ENCODE assay signal across 21 cellular contexts in genomic region chr14:102760485-102761193, GRCh38. TPM values are rescaled to one million over a fixed set of nuclear protein-coding genes. Genes with fewer than 3 reads are reported as not detected.
A peak's percentile ranks its signal among the peaks of the same experiment; 100 is the strongest.
DNase-seq lines count a peak whose midpoint lies in the region; ATAC-seq and TF ChIP-seq lines count a peak whose summit lies in the region.
"Had no signal": no experiment of that assay in that cellular context is flagged by ENCODE, and none has a peak within 500 bp of the region (broad histone marks: within the 10 kb centered on the region; RNA-seq: fewer than 3 reads in every experiment).

No MANE protein-coding gene starts in this region.

- H3K27ac ChIP-seq in IMR-90 (ENCODE audit: insufficient read depth, low read length), result no peak overlapping the region
- H3K27ac ChIP-seq in foreskin keratinocyte, result no peak overlapping the region
- no peak overlapping the region for H3K27ac ChIP-seq in lower lobe of right lung
- no peak overlapping the region for H3K27ac ChIP-seq in thyroid gland
- H3K27ac ChIP-seq: adrenal gland, dorsolateral prefrontal cortex, gastroesophageal sphincter, KMS-11, stomach had no signal

- no peak for TF ChIP-seq RAD21 in IMR-90 (IDR thresholded peaks at IDR 0.05; ENCODE audit: low read length)

- no peak overlapping the region for H2AK5ac ChIP-seq in IMR-90 (ENCODE audit: low read depth, low read length)

- no TSS peak for BruUV-seq in IMR-90 (replicated peaks; lab: Mats Ljungman, UMichigan)

- DNase-seq in IMR-90 (no peak), foreskin keratinocyte (no peak), lower lobe of right lung (no peak), thyroid gland (peak; percentile 24 to 30), DMS53 (lab: John Stamatoyannopoulos, UW) (no peak), NAMALWA (ENCODE audit: low spot score) (no peak)
- DNase-seq: activated CD4-positive, alpha-beta T cell treated with anti-CD3 and anti-CD28 coated beads, Interleukin-2, amount 10 ng/mL, durations not matched to agents 7 days and 5 days; activated CD8-positive, alpha-beta memory T cell treated with anti-CD3 and anti-CD28 coated beads, Interleukin-2, amount 50 U/mL, for 4 hours; activated gamma-delta T cell; adrenal gland; COR-L47; dorsolateral prefrontal cortex; erythroblast; NCI-H1105; NCI-H82; stimulated activated CD4-positive, alpha-beta T cell treated with anti-CD3 and anti-CD28 coated beads, Interleukin-1b, Interleukin-23, amount 100 ng/mL, for 48 hours; stomach; SW 1271 had no signal

- H3K4me1 ChIP-seq in IMR-90 (ENCODE audit: control insufficient read depth, insufficient read depth, low read length), result no peaks in the 10 kb centered on the region
- H3K4me1 ChIP-seq in foreskin keratinocyte, result no peaks in the 10 kb centered on the region
- H3K4me1 ChIP-seq in lower lobe of right lung, result no peaks in the 10 kb centered on the region
- peaks cover 5 to 15% of the 10 kb centered on the region in 2 donors for H3K4me1 ChIP-seq in thyroid gland
- H3K4me1 ChIP-seq: adrenal gland had no signal

- H3K4me2 ChIP-seq in IMR-90 (ENCODE audit: low read depth, low read length), result no peak overlapping the region
- H3K4me2 ChIP-seq: KMS-11 had no signal

- POLR2A ChIA-PET in IMR-90 (lab: Charles Lee; ENCODE audit: unreplicated experiment), result no interaction called here

- no peak overlapping the region for H3K56ac ChIP-seq in IMR-90 (ENCODE audit: extremely low read depth, insufficient read depth, low read length)

- no peak overlapping the region for H3K4ac ChIP-seq in IMR-90 (ENCODE audit: low read depth, low read length)

- CTCF ChIA-PET in IMR-90 (lab: Yijun Ruan, JAX), result interaction anchor here (1.0 kb wide), 1 partner anchor 66 kb away, joined by 3 read pairs; no protein-coding TSS in a partner anchor

- peak overlapping the region; percentile 6 for H2AFZ ChIP-seq in IMR-90 (replicated peaks; ENCODE audit: low read length, poor library complexity)

- no peak overlapping the region for H3K18ac ChIP-seq in IMR-90 (ENCODE audit: low read depth, low read length)

- no peak overlapping the region for H4K91ac ChIP-seq in IMR-90 (ENCODE audit: insufficient read depth, low read depth, low read length)

- no peaks in the 10 kb centered on the region for H3K79me1 ChIP-seq in IMR-90 (ENCODE audit: low read depth in 1 of 2, low read length in 2 of 2)

- no peak overlapping the region for H3K23ac ChIP-seq in IMR-90 (ENCODE audit: low read depth, low read length)

- no peaks in the 10 kb centered on the region for H4K20me1 ChIP-seq in IMR-90 (ENCODE audit: insufficient read depth, low read length)

- dilution Hi-C loops in IMR-90 (cut with HindIII; ENCODE audit: low sequenced_read_pairs, unreplicated experiment), result no loop called here

- TF ChIP-seq CTCF in IMR-90 (conservative IDR thresholded peaks at IDR 0.05; ENCODE audit: low read depth, low read length), result no peak
- no peak for TF ChIP-seq CTCF in foreskin keratinocyte (conservative IDR thresholded peaks at IDR 0.05)
- no peak for TF ChIP-seq CTCF in lower lobe of right lung (IDR thresholded peaks at IDR 0.05)
- no peak for TF ChIP-seq CTCF in thyroid gland (IDR thresholded peaks at IDR 0.05)

- H2BK5ac ChIP-seq in IMR-90 (ENCODE audit: low read depth, low read length, poor library complexity, severe bottlenecking), result no peak overlapping the region

- no peak overlapping the region for H3K4me3 ChIP-seq in IMR-90 (ENCODE audit: insufficient read depth, low read depth, low read length)
- no peak overlapping the region for H3K4me3 ChIP-seq in lower lobe of right lung
- no peak overlapping the region for H3K4me3 ChIP-seq in thyroid gland (replicated peaks in 1 of 3)
- H3K4me3 ChIP-seq: adrenal gland, dorsolateral prefrontal cortex, gastroesophageal sphincter, stomach had no signal

- in situ Hi-C loops in IMR-90 (cut with MboI; ENCODE audit: low sequenced_read_pairs), result no loop called here

- H3K14ac ChIP-seq in IMR-90 (replicated peaks; ENCODE audit: low read depth, low read length), result no peak overlapping the region

- H2BK15ac ChIP-seq in IMR-90 (ENCODE audit: low read depth, low read length), result no peak overlapping the region

- no peak overlapping the region for H2BK20ac ChIP-seq in IMR-90 (ENCODE audit: low read depth, low read length)

- H4K5ac ChIP-seq in IMR-90 (ENCODE audit: low read depth, low read length), result no peak overlapping the region

- 59% methylated on average over 8 of the region's 22 CpGs; no CpG with 5 or more reads in 1 of the 2 experiments for WGBS in IMR-90 (ENCODE audit: extremely low coverage in 2 of 2, insufficient read length in 1 of 2), 2 experiments
- 39 to 42% methylated on average over 20 to 22 of the region's 22 CpGs for WGBS in thyroid gland, 2 donors

- H2BK120ac ChIP-seq in IMR-90 (ENCODE audit: low read depth, low read length), result no peak overlapping the region

- H3K36me3 ChIP-seq in IMR-90 (ENCODE audit: control insufficient read depth, insufficient read depth, low read length), result no peaks in the 10 kb centered on the region
- H3K36me3 ChIP-seq in lower lobe of right lung, result no peaks in the 10 kb centered on the region
- no peaks in the 10 kb centered on the region for H3K36me3 ChIP-seq in thyroid gland
- H3K36me3 ChIP-seq: adrenal gland, gastroesophageal sphincter, stomach had no signal

- peak overlapping the region; percentile 7 for H2AK9ac ChIP-seq in IMR-90 (replicated peaks; ENCODE audit: low read depth, low read length, poor library complexity)

- no peak overlapping the region for H4K8ac ChIP-seq in IMR-90 (ENCODE audit: low read depth in 2 of 2, low read length in 2 of 2)

- no peak for ATAC-seq in IMR-90 (ENCODE audit: low read depth)
- ATAC-seq in foreskin keratinocyte, result peak; percentile 48
- ATAC-seq in lower lobe of right lung, result peak; percentile 25 to 45
- ATAC-seq in GM19395 (IDR thresholded peaks at IDR 0.05; ENCODE audit: unreplicated experiment), result no peak
- ATAC-seq: gastroesophageal sphincter had no signal

- intact Hi-C loops in IMR-90 (cut with micrococcal nuclease) (no loop called here), lower lobe of right lung (cut with DNase I) (no loop called here), thyroid gland (cut with DNase I) (no loop called here)

- no peaks in the 10 kb centered on the region; the same call in 1 of the 2 replicates for H3K9me3 ChIP-seq in IMR-90 (ENCODE audit: control insufficient read depth, insufficient read depth, low read length)
- H3K9me3 ChIP-seq in lower lobe of right lung, result no peaks in the 10 kb centered on the region
- H3K9me3 ChIP-seq in thyroid gland, result no peaks in the 10 kb centered on the region
- H3K9me3 ChIP-seq: adrenal gland, gastroesophageal sphincter, stomach had no signal

- TF ChIP-seq POLR2A in IMR-90 (IDR thresholded peaks at IDR 0.05; ENCODE audit: low read depth, low read length), result no peak
- no peak for TF ChIP-seq POLR2A in thyroid gland (IDR thresholded peaks at IDR 0.05)

- H3K27me3 ChIP-seq in IMR-90 (ENCODE audit: control insufficient read depth, insufficient read depth, low read length) (peaks cover 15% of the 10 kb centered on the region), foreskin keratinocyte (peaks cover 24% of the 10 kb centered on the region), lower lobe of right lung (ENCODE audit: low read depth) (peaks cover 5% of the 10 kb centered on the region), thyroid gland (no peaks in the 10 kb centered on the region)
- H3K27me3 ChIP-seq: adrenal gland had no signal

- no peak overlapping the region for H3K9ac ChIP-seq in IMR-90 (ENCODE audit: low read depth, low read length)
- H3K9ac ChIP-seq: KMS-11 had no signal

- no peaks in the 10 kb centered on the region for H3K9me1 ChIP-seq in IMR-90 (ENCODE audit: insufficient read depth, low read length)

TF ChIP-seq in IMR-90, 13 proteins besides CTCF, POLR2A, EP300 and RAD21:
- TF ChIP-seq CEBPB (IDR thresholded peaks at IDR 0.05; ENCODE audit: low read depth, low read length) (no peak), RCOR1 (IDR thresholded peaks at IDR 0.05; ENCODE audit: insufficient replicate concordance, low read length) (no peak), CHD1 (IDR thresholded peaks at IDR 0.05; ENCODE audit: low read depth, low read length) (no peak), MAZ (IDR thresholded peaks at IDR 0.05; ENCODE audit: borderline replicate concordance, low read depth, low read length) (no peak), MAFK (IDR thresholded peaks at IDR 0.05; ENCODE audit: low read depth, low read length) (no peak)

RNA-seq across cellular contexts. Expression of gene TRAF3, which starts 16.6 kb away (rescaled TPM):
- total RNA-seq in IMR-90 (2012; rRNA removed) (25.3 and 25.6 TPM in 2 replicates), foreskin keratinocyte (19.9 and 20.4 TPM in 2 replicates), lower lobe of right lung (19.7 TPM), thyroid gland (10 to 100 TPM; 15.9 to 24.9 (median 18.6) TPM)
- polyA plus RNA-seq in IMR-90 (2012; rRNA removed) (21.2 TPM in 2 replicates), foreskin keratinocyte (9.2 and 10.1 TPM in 2 replicates)
- 10.5 and 14.4 TPM in 2 replicates for polyA plus RNA-seq in IMR-90 (2012; cell fraction: cytosol; rRNA removed)
- 29.8 and 31.8 TPM in 2 replicates for polyA plus RNA-seq in IMR-90 (2012; cell fraction: nucleus; rRNA removed; ENCODE audit: low replicate concordance)

Comparison
In these comparisons a context has a peak if more than half of its experiments do, and no peak if none do; other contexts are left out.
1. ATAC-seq: peak in foreskin keratinocyte (single experiment) and lower lobe of right lung (2 of 2); none in IMR-90 (single experiment) and GM19395 (single experiment).
2. DNase-seq: peak in thyroid gland (2 of 2); none in IMR-90 (single experiment), foreskin keratinocyte (0 of 2), lower lobe of right lung (single experiment), DMS53 (single experiment) and NAMALWA (single experiment).